8 cellular contexts compared by ENCODE assay signal in genomic region chr1:229070168-229070567, GRCh38.
DNase-seq lines count a peak whose midpoint lies in the region; ATAC-seq and TF ChIP-seq lines count a peak whose summit lies in the region.

No MANE protein-coding gene starts in this region.

- TF ChIP-seq EP300 in sigmoid colon (IDR thresholded peaks at IDR 0.05) = peak; percentile 36 to 88 (median 76)

- H3K27ac ChIP-seq in sigmoid colon = peak overlapping the region; percentile 15 to 75 (median 65)

- no peaks in the 10 kb centered on the region for H3K27me3 ChIP-seq in sigmoid colon

- no peaks in the 10 kb centered on the region for H3K9me3 ChIP-seq in sigmoid colon

- no peak for TF ChIP-seq POLR2A in sigmoid colon (IDR thresholded peaks at IDR 0.05)

- H3K4me3 ChIP-seq in HFF-Myc (replicated peaks; ENCODE audit: low read depth, low read length) (no peak overlapping the region), sigmoid colon (no peak overlapping the region)

- no peak for ATAC-seq in HG02852 (IDR thresholded peaks at IDR 0.05; ENCODE audit: unreplicated experiment)
- ATAC-seq in HG02642 (IDR thresholded peaks at IDR 0.05; ENCODE audit: poor library complexity, unreplicated experiment) = no peak

- peaks cover 0 to 22% (median 17%) of the 10 kb centered on the region in 4 donors for H3K4me1 ChIP-seq in sigmoid colon

- intact Hi-C loops in sigmoid colon (cut with DNase I) = loop anchor here (1.0 to 10.0 kb wide), 3 partner anchors 46 to 333 kb away; partner anchors contain the start of gene RHOU

- no peak for TF ChIP-seq CTCF in HFF-Myc (IDR thresholded peaks at IDR 0.05; ENCODE audit: low read depth, low read length, missing control alignments)
- no peak for TF ChIP-seq CTCF in sigmoid colon (IDR thresholded peaks at IDR 0.05)

- H3K36me3 ChIP-seq in sigmoid colon = no peaks in the 10 kb centered on the region

- DNase-seq in HFF-Myc (ENCODE audit: extremely low read depth, low read depth) = peak; percentile 48
- DNase-seq in RKO (ENCODE audit: low spot score) = peak; percentile 65
- peak; percentile 62 for DNase-seq in foreskin melanocyte
- DNase-seq in sigmoid colon = peak; percentile 98
- DNase-seq in activated T-cell treated with anti-CD3 and anti-CD28 coated beads for 4 hours = no peak
- no peak for DNase-seq in stimulated activated CD4-positive, alpha-beta T cell treated with anti-CD3 and anti-CD28 coated beads, Interleukin-15, amount 100 ng/mL, for 24 hours

- WGBS in sigmoid colon, 2 donors = 28 to 54% methylated on average over 5 of the region's 5 CpGs

Comparison
In these comparisons a context has a peak if more than half of its experiments do, and no peak if none do; other contexts are left out.
1. DNase-seq: peak in HFF-Myc (single experiment), RKO (single experiment), foreskin melanocyte (single experiment) and sigmoid colon (single experiment); none in activated T-cell treated with anti-CD3 and anti-CD28 coated beads for 4 hours (single experiment) and stimulated activated CD4-positive, alpha-beta T cell treated with anti-CD3 and anti-CD28 coated beads, Interleukin-15, amount 100 ng/mL, for 24 hours (single experiment).